ENCODE assay signal across 1 cellular context in the genomic region with DNA sequence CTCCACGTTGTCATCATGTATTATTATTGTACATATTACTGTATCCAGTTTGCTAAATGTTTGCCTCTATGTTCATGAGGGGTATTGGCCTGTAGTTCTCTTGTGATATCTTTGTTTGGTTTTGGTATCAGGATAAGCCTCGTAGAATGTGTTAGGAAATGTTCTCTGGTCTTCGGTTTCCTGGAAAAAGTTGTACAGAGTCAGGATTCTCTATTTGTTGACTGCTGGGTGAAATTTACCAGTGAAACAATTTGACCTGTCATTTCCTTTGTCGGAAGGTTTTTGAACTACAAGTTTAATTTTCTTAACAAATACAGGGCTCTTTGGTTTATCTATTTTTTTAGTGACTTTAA.
A peak's percentile ranks its signal among the peaks of the same experiment; 100 is the strongest.
TF ChIP-seq lines count a peak whose summit lies in the region.

No MANE protein-coding gene starts in this region.

TF ChIP-seq in liver, 16 proteins besides CTCF, POLR2A, EP300 and RAD21 (continued from another document):
- peak; percentile 65 for TF ChIP-seq REST (IDR thresholded peaks at IDR 0.05)
- TF ChIP-seq TAF1 (conservative IDR thresholded peaks at IDR 0.05): no peak
- TF ChIP-seq RXRA (IDR thresholded peaks at IDR 0.05): peak; percentile 88 to 92
- TF ChIP-seq HNF4G (IDR thresholded peaks at IDR 0.05): no peak
- peak; percentile 71 for TF ChIP-seq FOXA1 (IDR thresholded peaks at IDR 0.05)
- TF ChIP-seq YY1 (IDR thresholded peaks at IDR 0.05): peak; percentile 54
- peak; percentile 92 for TF ChIP-seq NR2F2 (IDR thresholded peaks at IDR 0.05)
- peak; percentile 93 for TF ChIP-seq SP1 (IDR thresholded peaks at IDR 0.05)
- no peak for TF ChIP-seq GABPA (IDR thresholded peaks at IDR 0.05 in 1 of 2, conservative IDR thresholded peaks at IDR 0.05 in 1 of 2)
- peak; percentile 51 for TF ChIP-seq FOXA2 (IDR thresholded peaks at IDR 0.05)
- TF ChIP-seq HNF4A (conservative IDR thresholded peaks at IDR 0.05): peak; percentile 62 to 76
- TF ChIP-seq JUND (IDR thresholded peaks at IDR 0.05): peak; percentile 12 to 74
